ENCODE assay signal across 16 cellular contexts in the genomic region with DNA sequence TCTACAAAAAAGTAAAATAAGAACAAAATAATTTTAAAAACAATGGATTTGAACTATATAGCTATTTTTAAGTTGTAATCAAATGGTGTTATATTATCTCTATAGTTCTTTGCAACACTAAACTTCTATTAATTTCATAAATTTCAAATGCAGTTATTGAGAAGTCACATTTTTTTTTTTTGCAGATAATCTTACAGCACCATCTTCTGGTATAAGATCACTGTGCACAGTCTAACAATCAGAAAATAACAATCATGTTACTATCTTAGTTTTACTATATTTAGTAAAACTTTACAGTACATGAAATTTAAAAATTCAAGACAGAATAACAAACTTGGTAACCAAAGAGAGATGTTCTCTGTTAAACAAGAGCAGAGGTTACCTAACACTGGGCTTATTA. TPM values are rescaled to one million over a fixed set of nuclear protein-coding genes. Genes with fewer than 3 reads are reported as not detected.
A peak's percentile ranks its signal among the peaks of the same experiment; 100 is the strongest.
DNase-seq lines count a peak whose midpoint lies in the region; ATAC-seq, FAIRE-seq and TF ChIP-seq lines count a peak whose summit lies in the region.
"Had no signal": no experiment of that assay in that cellular context is flagged by ENCODE, and none has a peak within 500 bp of the region (broad histone marks: within the 10 kb centered on the region; RNA-seq: fewer than 3 reads in every experiment).

No MANE protein-coding gene starts in this region.

- H3K36me3 Mint-ChIP-seq in CD14-positive monocyte: peaks cover 17 to 22% of the 10 kb centered on the region in 2 donors
- H3K36me3 Mint-ChIP-seq in naive thymus-derived CD4-positive, alpha-beta T cell: peaks cover 0 to 10% (median 2%) of the 10 kb centered on the region in 5 donors

- in situ Hi-C loops in astrocyte of the spinal cord (cut with HindIII; ENCODE audit: low sequenced_read_pairs): no loop called here

- CTCF ChIA-PET in naive thymus-derived CD4-positive, alpha-beta T cell (lab: Charles Lee): interaction anchor here (0.6 to 1.5 kb wide), 6 partner anchors 69 to 848 kb away, joined by 3 to 6 read pairs (median 3); no protein-coding TSS in a partner anchor

- H3K9me3 ChIP-seq in naive thymus-derived CD4-positive, alpha-beta T cell (ENCODE audit: control insufficient read depth in 2 of 3, low read length in 3 of 3): no peaks in the 10 kb centered on the region

- POLR2A ChIA-PET in naive thymus-derived CD4-positive, alpha-beta T cell (lab: Charles Lee): interaction anchor here (0.7 kb wide), 1 partner anchor 109 kb away, joined by 4 read pairs; no protein-coding TSS in a partner anchor

- peak; percentile 44 for ATAC-seq in naive thymus-derived CD4-positive, alpha-beta T cell
- ATAC-seq in HG03196 (IDR thresholded peaks at IDR 0.05; ENCODE audit: unreplicated experiment): no peak
- ATAC-seq: activated naive CD4-positive, alpha-beta T cell treated with anti-CD3 and anti-CD28 coated beads, Interleukin-2, amount 50 U/mL, for 72 hours had no signal

- no peak overlapping the region for H3K9ac ChIP-seq in KMS-11

- H2AFZ ChIP-seq in KMS-11 (ENCODE audit: low read depth): no peak overlapping the region

- H4K20me1 ChIP-seq in KMS-11 (ENCODE audit: insufficient read depth): no peaks in the 10 kb centered on the region

- H3K4me3 ChIP-seq in KMS-11 (IDR thresholded peaks at IDR 0.05; ENCODE audit: insufficient read depth, low read depth, low read length) (no peak overlapping the region), astrocyte of the spinal cord (ENCODE audit: low read depth, low read length) (no peak overlapping the region)
- no peak overlapping the region for H3K4me3 ChIP-seq in naive thymus-derived CD4-positive, alpha-beta T cell (ENCODE audit: low read length)
- H3K4me3 ChIP-seq: skin epidermis had no signal

- H3K9me3 Mint-ChIP-seq in CD14-positive monocyte: no peaks in the 10 kb centered on the region
- no peaks in the 10 kb centered on the region for H3K9me3 Mint-ChIP-seq in naive thymus-derived CD4-positive, alpha-beta T cell
- H3K9me3 Mint-ChIP-seq: activated naive CD4-positive, alpha-beta T cell treated with anti-CD3 and anti-CD28 coated beads, Interleukin-2, amount 50 U/mL, for 72 hours; T-cell had no signal

- H3K36me3 ChIP-seq in KMS-11 (ENCODE audit: insufficient read depth): no peaks in the 10 kb centered on the region
- H3K36me3 ChIP-seq in naive thymus-derived CD4-positive, alpha-beta T cell (ENCODE audit: control insufficient read depth in 2 of 3, insufficient read depth in 3 of 3, low read length in 3 of 3): no peaks in the 10 kb centered on the region

- no peak overlapping the region for H3K27ac ChIP-seq in KMS-11
- H3K27ac ChIP-seq in naive thymus-derived CD4-positive, alpha-beta T cell (ENCODE audit: low read depth, low read length): no peak overlapping the region
- H3K27ac ChIP-seq: skin epidermis had no signal

- H3K4me1 ChIP-seq in KMS-11 (ENCODE audit: low read depth, poor library complexity, severe bottlenecking): no peaks in the 10 kb centered on the region
- H3K4me1 ChIP-seq in naive thymus-derived CD4-positive, alpha-beta T cell (ENCODE audit: control insufficient read depth in 2 of 2, insufficient read depth in 2 of 2, low read length in 2 of 2): no peaks in the 10 kb centered on the region

- H3K27ac Mint-ChIP-seq in CD14-positive monocyte: no peak overlapping the region
- peak overlapping the region in 5 of 9 donors; percentile 20 to 87 (median 64) for H3K27ac Mint-ChIP-seq in naive thymus-derived CD4-positive, alpha-beta T cell

- no peak overlapping the region for H3K4me3 Mint-ChIP-seq in CD14-positive monocyte
- H3K4me3 Mint-ChIP-seq in naive thymus-derived CD4-positive, alpha-beta T cell: no peak overlapping the region
- H3K4me3 Mint-ChIP-seq: T-cell had no signal

- DNase-seq in CD14-positive monocyte (ENCODE audit: low spot score) (no peak), astrocyte of the spinal cord (ENCODE audit: low read depth, low spot score) (no peak), posterior vena cava (ENCODE audit: low spot score) (no peak), urothelium cell line (ENCODE audit: low spot score) (no peak)
- no peak for DNase-seq in naive thymus-derived CD4-positive, alpha-beta T cell
- no peak for DNase-seq in activated CD4-positive, alpha-beta T cell treated with anti-CD3 and anti-CD28 coated beads for 4 hours
- DNase-seq: activated CD4-positive, alpha-beta T cell treated with anti-CD3 and anti-CD28 coated beads, Interleukin-2, amount 50 U/mL, for 48 hours; DMS 273 treated with DMSO at 0.1 percent for 48 hours; effector memory CD4-positive, alpha-beta T cell; MV-4-11; NCI-H526; T-cell had no signal

- no peaks in the 10 kb centered on the region for H3K27me3 ChIP-seq in KMS-11 (ENCODE audit: insufficient read depth, low read depth)
- no peaks in the 10 kb centered on the region for H3K27me3 ChIP-seq in naive thymus-derived CD4-positive, alpha-beta T cell (ENCODE audit: control insufficient read depth in 2 of 2, insufficient read depth in 2 of 2, low read length in 2 of 2)

- no peak for FAIRE-seq in urothelium cell line (lab: Jason Lieb, UNC)

- H3K27me3 Mint-ChIP-seq in CD14-positive monocyte (ENCODE audit: low read depth in 3 of 3): no peaks in the 10 kb centered on the region
- no peaks in the 10 kb centered on the region for H3K27me3 Mint-ChIP-seq in naive thymus-derived CD4-positive, alpha-beta T cell
- H3K27me3 Mint-ChIP-seq: T-cell had no signal

- no peak overlapping the region for H3K4me2 ChIP-seq in KMS-11

- H3K4me1 Mint-ChIP-seq in CD14-positive monocyte: no peaks in the 10 kb centered on the region
- H3K4me1 Mint-ChIP-seq in naive thymus-derived CD4-positive, alpha-beta T cell: peaks cover 0 to 11% (median 5%) of the 10 kb centered on the region in 7 donors

- TF ChIP-seq CTCF in CD14-positive monocyte (IDR thresholded peaks at IDR 0.05) (peak; percentile 18), KMS-11 (conservative IDR thresholded peaks at IDR 0.05; ENCODE audit: low read depth, low read length) (0 out of 2 replicates have a peak, but pooled peaks have one; percentile 17), astrocyte of the spinal cord (IDR thresholded peaks at IDR 0.05; ENCODE audit: low read depth, low read length) (peak; percentile 43)

- intact Hi-C loops in CD14-positive monocyte (cut with micrococcal nuclease): no loop called here
- intact Hi-C loops in naive thymus-derived CD4-positive, alpha-beta T cell (cut with micrococcal nuclease): loop anchor here (2.0 to 10.0 kb wide), 4 partner anchors 827 to 1159 kb away; no protein-coding TSS in a partner anchor
- intact Hi-C loops in posterior vena cava (cut with DNase I): no loop called here

- H3K79me2 ChIP-seq in KMS-11 (ENCODE audit: insufficient read depth, low read depth): no peaks in the 10 kb centered on the region

RNA-seq across cellular contexts. Expression of gene GXYLT1, which starts 40.6 kb away (rescaled TPM):
- 1 to 10 TPM; 4.9 to 7.1 TPM for polyA plus RNA-seq in CD14-positive monocyte
- 1 to 10 TPM; 6.7 to 9.7 (median 7.2) TPM for total RNA-seq in naive thymus-derived CD4-positive, alpha-beta T cell
- polyA plus RNA-seq in naive thymus-derived CD4-positive, alpha-beta T cell: 1 to 10 TPM; 2.6 to 2.7 TPM
- total RNA-seq in posterior vena cava: 10 to 100 TPM in 1 of 2 donors, 1 to 10 TPM in 1; 9.4 to 13.7 TPM

Comparison
In these comparisons a context has a peak if more than half of its experiments do, and no peak if none do; other contexts are left out.
1. H3K27ac Mint-ChIP-seq: peak in naive thymus-derived CD4-positive, alpha-beta T cell (5 of 9); none in CD14-positive monocyte (0 of 7).
2. intact Hi-C loops: an anchor here in naive thymus-derived CD4-positive, alpha-beta T cell (2.0 to 10.0 kb wide); none called in CD14-positive monocyte and posterior vena cava.
3. Peak in every context shown above with its lines, with median percentiles within 50 percentile points of each other: CTCF ChIP-seq.